Comparison of ENCODE assay signal across 27 cellular contexts in the genomic region with DNA sequence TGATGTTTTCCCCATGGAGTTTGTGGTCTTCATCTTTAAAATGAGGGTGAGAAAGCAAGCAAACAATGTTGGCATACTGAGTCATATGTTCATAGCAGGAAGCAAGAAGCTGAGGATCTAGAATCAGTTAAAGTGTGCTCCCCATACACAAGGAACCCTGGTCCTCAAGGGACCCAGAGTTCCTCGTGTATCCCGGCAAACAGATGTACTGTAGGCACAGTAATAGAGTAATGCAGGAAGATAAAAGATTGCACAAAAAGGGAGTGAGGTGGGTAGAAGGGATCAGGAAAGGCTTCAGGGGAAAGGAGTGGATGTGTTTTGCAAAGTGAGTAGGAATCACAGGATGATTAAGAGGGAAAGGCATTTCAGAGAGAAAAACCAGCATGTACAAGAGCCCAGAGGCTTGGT.
DNase-seq lines count a peak whose midpoint lies in the region; ATAC-seq and TF ChIP-seq lines count a peak whose summit lies in the region.
"Had no signal": no experiment of that assay in that cellular context is flagged by ENCODE, and none has a peak within 500 bp of the region (broad histone marks: within the 10 kb centered on the region; RNA-seq: fewer than 3 reads in every experiment).

No MANE protein-coding gene starts in this region.

- H3K4me2 ChIP-seq in PC-3 (ENCODE audit: low read length) (peak overlapping the region; percentile 54), osteoblast (ENCODE audit: insufficient read depth, low read length) (peak overlapping the region; percentile 49)

- peak; percentile 74 for ATAC-seq in PC-3
- ATAC-seq in GM18511 (IDR thresholded peaks at IDR 0.05; ENCODE audit: unreplicated experiment) = no peak
- ATAC-seq in HG03159 (IDR thresholded peaks at IDR 0.05; ENCODE audit: unreplicated experiment) = no peak
- ATAC-seq in heart right ventricle = no peak
- ATAC-seq: natural killer cell, Panc1, pancreas, right cardiac atrium had no signal

- TF ChIP-seq POLR2A in esophagus muscularis mucosa (IDR thresholded peaks at IDR 0.05; ENCODE audit: low read depth) = no peak

- H3K27me3 ChIP-seq in PC-3 (ENCODE audit: low read length) (no peaks in the 10 kb centered on the region), esophagus muscularis mucosa (no peaks in the 10 kb centered on the region), osteoblast (ENCODE audit: insufficient read depth, low read length) (no peaks in the 10 kb centered on the region), heart right ventricle (no peaks in the 10 kb centered on the region)
- H3K27me3 ChIP-seq: adrenal gland, pancreas, uterus had no signal

- intact Hi-C loops in PC-3 (cut with micrococcal nuclease) (no loop called here), esophagus muscularis mucosa (cut with DNase I) (no loop called here), heart right ventricle (cut with DNase I) (no loop called here)

- H2AFZ ChIP-seq in PC-3 (ENCODE audit: low read length) = peak overlapping the region; percentile 58; the same call in 1 of the 2 replicates
- H2AFZ ChIP-seq in osteoblast (ENCODE audit: low read length) = peak overlapping the region; percentile 48

- no peaks in the 10 kb centered on the region for H3K79me2 ChIP-seq in PC-3 (ENCODE audit: low read length)
- no peaks in the 10 kb centered on the region for H3K79me2 ChIP-seq in osteoblast (ENCODE audit: insufficient read depth, low read length)

- BruUV-seq in PC-3 (replicated peaks; lab: Mats Ljungman, UMichigan) = no TSS peak

- H3K4me3 ChIP-seq in PC-3 (ENCODE audit: low read length) = no peak overlapping the region
- H3K4me3 ChIP-seq in esophagus muscularis mucosa = no peak overlapping the region
- no peak overlapping the region for H3K4me3 ChIP-seq in osteoblast (ENCODE audit: insufficient read depth, low read length)
- no peak overlapping the region for H3K4me3 ChIP-seq in heart right ventricle
- H3K4me3 ChIP-seq: adrenal gland, pancreas, SK-N-MC, thoracic aorta, uterus had no signal

- no peak overlapping the region for H3K9ac ChIP-seq in PC-3 (ENCODE audit: low read length)

- DNase-seq in EL (peak; percentile 53), PC-3 (peak; percentile 62), esophagus muscularis mucosa (ENCODE audit: extremely low spot score) (peak; percentile 53), osteoblast (ENCODE audit: insufficient read length, low spot score, missing footprints) (peak; percentile 60), pons (ENCODE audit: low spot score) (no peak), heart right ventricle (no peak)
- DNase-seq: activated CD4-positive, alpha-beta T cell treated with anti-CD3 and anti-CD28 coated beads for 48 hours; activated T-cell treated with anti-CD3 and anti-CD28 coated beads, Interleukin-2, amount 50 U/mL, for 24 hours; adrenal gland; foreskin melanocyte; hypothalamus; KBM-7; midbrain; natural killer cell; NCI-H1436 treated with DMSO at 0.1 percent for 48 hours; NCI-H2171; NCI-H524; pancreas; right cardiac atrium; stimulated activated CD4-positive, alpha-beta T cell treated with anti-CD3 and anti-CD28 coated beads, Interleukin-4, amount 100 ng/mL, for 4 hours; stimulated activated naive CD4-positive, alpha-beta T cell; uterus had no signal

- POLR2A ChIA-PET in PC-3 (lab: Charles Lee; ENCODE audit: unreplicated experiment) = no interaction called here

- no peaks in the 10 kb centered on the region for H3K36me3 ChIP-seq in PC-3 (ENCODE audit: low read depth, low read length)
- no peaks in the 10 kb centered on the region for H3K36me3 ChIP-seq in esophagus muscularis mucosa
- H3K36me3 ChIP-seq in osteoblast (ENCODE audit: insufficient read depth, low read length) = no peaks in the 10 kb centered on the region
- no peaks in the 10 kb centered on the region for H3K36me3 ChIP-seq in heart right ventricle
- H3K36me3 ChIP-seq: adrenal gland, pancreas, thoracic aorta, uterus had no signal

- H3K9me3 ChIP-seq in PC-3 (ENCODE audit: low read length) = no peaks in the 10 kb centered on the region
- no peaks in the 10 kb centered on the region for H3K9me3 ChIP-seq in esophagus muscularis mucosa
- H3K9me3 ChIP-seq in osteoblast (ENCODE audit: low read depth, low read length) = no peaks in the 10 kb centered on the region
- H3K9me3 ChIP-seq in heart right ventricle = no peaks in the 10 kb centered on the region
- H3K9me3 ChIP-seq: adrenal gland, pancreas, thoracic aorta, uterus had no signal

- TF ChIP-seq CTCF in PC-3 (conservative IDR thresholded peaks at IDR 0.05; ENCODE audit: low read depth, low read length) (no peak), esophagus muscularis mucosa (IDR thresholded peaks at IDR 0.05) (no peak), osteoblast (IDR thresholded peaks at IDR 0.05; ENCODE audit: extremely low read depth, low read depth, low read length) (no peak), heart right ventricle (IDR thresholded peaks at IDR 0.05) (no peak)

- CTCF ChIA-PET in PC-3 (lab: Charles Lee) = no interaction called here

- peaks cover 22% of the 10 kb centered on the region for H3K4me1 ChIP-seq in PC-3 (ENCODE audit: insufficient read depth, low read length)
- H3K4me1 ChIP-seq in esophagus muscularis mucosa = no peaks in the 10 kb centered on the region
- H3K4me1 ChIP-seq in osteoblast (ENCODE audit: insufficient read depth, low read length) = peaks cover 30% of the 10 kb centered on the region
- peaks cover 0 to 6% (median 0%) of the 10 kb centered on the region in 9 donors for H3K4me1 ChIP-seq in heart right ventricle
- H3K4me1 ChIP-seq: adrenal gland, pancreas, uterus had no signal

- H3F3A ChIP-seq in PC-3 (ENCODE audit: low read length, unreplicated experiment) = no peaks in the 10 kb centered on the region

- H3K9me2 ChIP-seq in PC-3 (replicated peaks; ENCODE audit: low read length) = 0 out of 2 replicates have a peak, but pooled peaks cover 2% of the 10 kb centered on the region

- H4K20me1 ChIP-seq in PC-3 (ENCODE audit: low read length) (no peaks in the 10 kb centered on the region), osteoblast (ENCODE audit: insufficient read depth, low read length) (no peaks in the 10 kb centered on the region)

- no peak for TF ChIP-seq EP300 in esophagus muscularis mucosa (IDR thresholded peaks at IDR 0.05)

- WGBS in esophagus muscularis mucosa = 68% methylated on average over 2 of the region's 2 CpGs
- 57 to 79% methylated on average over 2 of the region's 2 CpGs for WGBS in heart right ventricle, 2 donors

- H3K27ac ChIP-seq in PC-3 (ENCODE audit: low read length) (peak overlapping the region; percentile 70), esophagus muscularis mucosa (replicated peaks in 1 of 4) (no peak overlapping the region), osteoblast (ENCODE audit: low read depth, low read length) (peak overlapping the region; percentile 43), heart right ventricle (no peak overlapping the region)
- H3K27ac ChIP-seq: adrenal gland, pancreas, SK-N-MC, thoracic aorta, uterus had no signal

Comparison
In these comparisons a context has a peak if more than half of its experiments do, and no peak if none do; other contexts are left out.
1. DNase-seq: peak in EL (single experiment), PC-3 (single experiment), esophagus muscularis mucosa (single experiment) and osteoblast (single experiment); none in pons (single experiment) and heart right ventricle (0 of 2).
2. H3K27ac ChIP-seq: peak in PC-3 (single experiment) and osteoblast (single experiment); none in esophagus muscularis mucosa (0 of 4) and heart right ventricle (0 of 10).